In genomic region chr13:101473458-101473857, GRCh38 we compare ENCODE assay signal across 17 cellular contexts. TPM values are rescaled to one million over a fixed set of nuclear protein-coding genes. Genes with fewer than 3 reads are reported as not detected.
DNase-seq lines count a peak whose midpoint lies in the region; ATAC-seq, FAIRE-seq and TF ChIP-seq lines count a peak whose summit lies in the region.
"Had no signal": no experiment of that assay in that cellular context is flagged by ENCODE, and none has a peak within 500 bp of the region (broad histone marks: within the 10 kb centered on the region; RNA-seq: fewer than 3 reads in every experiment).

No MANE protein-coding gene starts in this region.

- H3K36me3 Mint-ChIP-seq in astrocyte (ENCODE audit: low read depth, unreplicated experiment): no peaks in the 10 kb centered on the region
- H3K36me3 Mint-ChIP-seq: activated naive CD4-positive, alpha-beta T cell treated with anti-CD3 and anti-CD28 coated beads, Interleukin-2, amount 50 U/mL, for 24 hours had no signal

- peak overlapping the region; percentile 13 for H3K4me2 ChIP-seq in astrocyte (ENCODE audit: low read length)
- H3K4me2 ChIP-seq: hepatocyte had no signal

- H3K27me3 Mint-ChIP-seq in astrocyte (ENCODE audit: low read depth, unreplicated experiment): no peaks in the 10 kb centered on the region
- H3K27me3 Mint-ChIP-seq: progenitor cell of endocrine pancreas had no signal

- H2AFZ ChIP-seq in astrocyte (ENCODE audit: low read depth, low read length): no peak overlapping the region
- H2AFZ ChIP-seq: hepatocyte had no signal

- H3K4me3 Mint-ChIP-seq in astrocyte (ENCODE audit: unreplicated experiment): no peak overlapping the region
- H3K4me3 Mint-ChIP-seq: activated naive CD4-positive, alpha-beta T cell treated with anti-CD3 and anti-CD28 coated beads, Interleukin-2, amount 50 U/mL, for 24 hours; T-helper 1 cell treated with Interleukin-12 subunit alpha and Interleukin-12 subunit beta and Interleukin-4 antibody, amounts not matched to agents 30 μg/mL and 1 μg/mL, for 36 hours had no signal

- intact Hi-C loops in heart left ventricle (cut with DNase I): loop anchor here in 3 of 10 donors (5.0 to 10.0 kb wide), 2 partner anchors 326 to 329 kb away; no protein-coding TSS in a partner anchor

- H3K4me3 ChIP-seq in astrocyte (ENCODE audit: insufficient read depth, low read depth, low read length) (no peak overlapping the region), heart left ventricle (no peak overlapping the region)
- H3K4me3 ChIP-seq: GM12878, hepatocyte had no signal

- H3K27ac ChIP-seq in astrocyte (ENCODE audit: low read depth, low read length): no peak overlapping the region
- no peak overlapping the region for H3K27ac ChIP-seq in heart left ventricle
- H3K27ac ChIP-seq: hepatocyte had no signal

- H3K27ac Mint-ChIP-seq in astrocyte (ENCODE audit: unreplicated experiment): no peak overlapping the region
- H3K27ac Mint-ChIP-seq: activated naive CD4-positive, alpha-beta T cell treated with anti-CD3 and anti-CD28 coated beads, Interleukin-2, amount 50 U/mL, for 24 hours; progenitor cell of endocrine pancreas; T-helper 1 cell treated with Interleukin-12 subunit alpha and Interleukin-12 subunit beta and Interleukin-4 antibody, amounts not matched to agents 30 μg/mL and 1 μg/mL, for 36 hours had no signal

- WGBS in heart left ventricle, 4 donors: 63 to 72% (median 67%) methylated on average over 2 of the region's 2 CpGs

- H3K79me2 ChIP-seq in astrocyte (ENCODE audit: insufficient read depth, low read length): no peaks in the 10 kb centered on the region
- H3K79me2 ChIP-seq: hepatocyte had no signal

- ATAC-seq in heart left ventricle (peak in 3 of 4 donors; percentile 47 to 58 (median 56)), GM21825 (IDR thresholded peaks at IDR 0.05; ENCODE audit: unreplicated experiment) (no peak), HG03354 (IDR thresholded peaks at IDR 0.05; ENCODE audit: poor library complexity, severe bottlenecking, unreplicated experiment) (no peak)

- no peak overlapping the region for H3K9ac ChIP-seq in astrocyte (ENCODE audit: low read length)

- no peak for TF ChIP-seq POLR2A in heart left ventricle (IDR thresholded peaks at IDR 0.05)

- no peaks in the 10 kb centered on the region for H4K20me1 ChIP-seq in astrocyte (ENCODE audit: insufficient read depth, low read length)

- no peaks in the 10 kb centered on the region for H3K9me3 Mint-ChIP-seq in astrocyte (ENCODE audit: unreplicated experiment)
- H3K9me3 Mint-ChIP-seq: activated naive CD4-positive, alpha-beta T cell treated with anti-CD3 and anti-CD28 coated beads, Interleukin-2, amount 50 U/mL, for 24 hours; T-helper 1 cell treated with Interleukin-12 subunit alpha and Interleukin-12 subunit beta and Interleukin-4 antibody, amounts not matched to agents 30 μg/mL and 1 μg/mL, for 36 hours had no signal

- H3K9me3 ChIP-seq in astrocyte (ENCODE audit: insufficient read depth, low read depth, low read length): no peaks in the 10 kb centered on the region
- H3K9me3 ChIP-seq in heart left ventricle: no peaks in the 10 kb centered on the region

- no peak for TF ChIP-seq CTCF in astrocyte (IDR thresholded peaks at IDR 0.05; ENCODE audit: insufficient read depth, low read depth, low read length)
- TF ChIP-seq CTCF in heart left ventricle (IDR thresholded peaks at IDR 0.05): no peak

- DNase-seq in H4 (ENCODE audit: low spot score) (peak; percentile 8), astrocyte (ENCODE audit: low read depth) (peak; percentile 84), heart left ventricle (peak in 1 of 5 donors; percentile 41), stromal cell of bone marrow (ENCODE audit: low read depth) (peak; percentile 91), SIG-M5 (lab: John Stamatoyannopoulos, UW) (no peak), NK-92 (lab: John Stamatoyannopoulos, UW; ENCODE audit: unreplicated experiment) (no peak)
- DNase-seq: Calu3, mesendoderm, NCI-H146 had no signal

- H3K36me3 ChIP-seq in astrocyte (ENCODE audit: insufficient read depth, low read length): no peaks in the 10 kb centered on the region
- no peaks in the 10 kb centered on the region for H3K36me3 ChIP-seq in heart left ventricle

- H3K4me1 ChIP-seq in astrocyte (ENCODE audit: insufficient read depth, low read length) (peaks cover 14% of the 10 kb centered on the region), heart left ventricle (peaks cover 0 to 5% (median 0%) of the 10 kb centered on the region in 12 donors)

- peak; percentile 41 for FAIRE-seq in astrocyte (lab: Jason Lieb, UNC)
- FAIRE-seq: GM12878 had no signal

- peaks cover 6% of the 10 kb centered on the region for H3K4me1 Mint-ChIP-seq in astrocyte (ENCODE audit: low read depth, unreplicated experiment)
- H3K4me1 Mint-ChIP-seq: activated naive CD4-positive, alpha-beta T cell treated with anti-CD3 and anti-CD28 coated beads, Interleukin-2, amount 50 U/mL, for 24 hours had no signal

- H3K27me3 ChIP-seq in astrocyte (ENCODE audit: insufficient read depth, low read length) (no peaks in the 10 kb centered on the region), heart left ventricle (no peaks in the 10 kb centered on the region)
- H3K27me3 ChIP-seq: hepatocyte had no signal

RNA-seq across cellular contexts. Expression of gene ITGBL1, which starts 21.0 kb away (rescaled TPM):
- 6.4 and 6.9 TPM in 2 replicates for total RNA-seq in H4 (2014; rRNA removed; shearing (Covaris generic))
- total RNA-seq in astrocyte: 0.14 and 0.22 TPM in 2 replicates
- total RNA-seq in heart left ventricle: 1 to 10 TPM; 1.3 to 5.9 (median 3.1) TPM
- polyA plus RNA-seq in heart left ventricle: 1 to 10 TPM in 1 of 2 donors, under 1 TPM in 1; 0.15 to 2.1 TPM
- total RNA-seq: activated CD8-positive, alpha-beta memory T cell treated with anti-CD3 and anti-CD28 coated beads for 36 hours; Calu3; progenitor cell of endocrine pancreas had no signal
- polyA plus RNA-seq: hepatocyte had no signal

RNA-seq across cellular contexts. Expression of gene NALCN, which starts 57.1 kb away (rescaled TPM):
- 0.12 and 0.27 TPM in 2 replicates for total RNA-seq in H4 (2014; rRNA removed; shearing (Covaris generic))
- 1.1 and 2.2 TPM in 2 replicates for total RNA-seq in astrocyte
- total RNA-seq in heart left ventricle: 10 to 100 TPM in 1 of 9 donors, 1 to 10 TPM in 8; 5.2 to 11.4 (median 6.9) TPM
- 1 to 10 TPM in 1 of 2 donors, not detected in 1; 1.9 TPM for polyA plus RNA-seq in heart left ventricle
- total RNA-seq: activated CD8-positive, alpha-beta memory T cell treated with anti-CD3 and anti-CD28 coated beads for 36 hours; GM12878 had no signal

Comparison
In these comparisons a context has a peak if more than half of its experiments do, and no peak if none do; other contexts are left out.
1. DNase-seq: peak in H4 (single experiment), astrocyte (single experiment) and stromal cell of bone marrow (single experiment); none in SIG-M5 (single experiment) and NK-92 (single experiment).
2. ATAC-seq: peak in heart left ventricle (3 of 4); none in GM21825 (single experiment) and HG03354 (single experiment).